Comparison of ENCODE assay signal across 7 cellular contexts in genomic region chr5:61933787-61934626, GRCh38.
DNase-seq lines count a peak whose midpoint lies in the region; FAIRE-seq and TF ChIP-seq lines count a peak whose summit lies in the region.

No MANE protein-coding gene starts in this region.

- DNase-seq in EL (peak; percentile 47), H54 (ENCODE audit: insufficient read length, low spot score) (peak; percentile 7), NCI-H2171 (lab: John Stamatoyannopoulos, UW) (peak; percentile 37), astrocyte of the cerebellum (ENCODE audit: low read depth) (peak; percentile 50), iPS-NIHi11 (ENCODE audit: low spot score) (peak; percentile 69), stomach (peak; percentile 58)
- DNase-seq in effector CD4-positive, alpha-beta T cell, result no peak

- 37 to 45% (median 40%) methylated on average over 4 of the region's 4 CpGs for WGBS in stomach, 5 donors

- no peak overlapping the region for H3K27ac ChIP-seq in stomach

- no peak for TF ChIP-seq EP300 in stomach (IDR thresholded peaks at IDR 0.05)

- H3K9me3 ChIP-seq in stomach, result no peaks in the 10 kb centered on the region

- FAIRE-seq in H54 (lab: Jason Lieb, UNC), result peak; percentile 72

- H3K4me1 ChIP-seq in stomach, result peaks cover 0 to 8% (median 4%) of the 10 kb centered on the region in 4 donors

- TF ChIP-seq CTCF in astrocyte of the cerebellum (IDR thresholded peaks at IDR 0.05; ENCODE audit: low read depth, low read length, missing control alignments) (peak; percentile 71), stomach (IDR thresholded peaks at IDR 0.05) (peak in 5 of 7 experiments; percentile 28 to 71 (median 59))

- H3K4me3 ChIP-seq in astrocyte of the cerebellum (ENCODE audit: low read depth, low read length) (no peak overlapping the region), stomach (no peak overlapping the region)

- no peaks in the 10 kb centered on the region for H3K36me3 ChIP-seq in stomach

- in situ Hi-C loops in astrocyte of the cerebellum (cut with HindIII; ENCODE audit: low sequenced_read_pairs), result loop anchor here (25.0 kb wide), 1 partner anchor 972 kb away; no protein-coding TSS in a partner anchor

- TF ChIP-seq POLR2A in H54 (IDR thresholded peaks at IDR 0.05; ENCODE audit: low read depth, low read length) (no peak), stomach (IDR thresholded peaks at IDR 0.05) (no peak)

- intact Hi-C loops in stomach (cut with DNase I; ENCODE audit: low total_unique reads), result no loop called here

- no peaks in the 10 kb centered on the region for H3K27me3 ChIP-seq in stomach
